10 cellular contexts compared by ENCODE assay signal in genomic region chr1:94299627-94300552, GRCh38.
DNase-seq lines count a peak whose midpoint lies in the region; ATAC-seq, FAIRE-seq and TF ChIP-seq lines count a peak whose summit lies in the region.
"Had no signal": no experiment of that assay in that cellular context is flagged by ENCODE, and none has a peak within 500 bp of the region (broad histone marks: within the 10 kb centered on the region; RNA-seq: fewer than 3 reads in every experiment).

No MANE protein-coding gene starts in this region.

- TF ChIP-seq EP300 in tibial nerve (IDR thresholded peaks at IDR 0.05), result no peak

- no peaks in the 10 kb centered on the region for H3K79me2 ChIP-seq in mammary epithelial cell (ENCODE audit: insufficient read depth, low read length)

- H4K5ac ChIP-seq in IMR-90 (ENCODE audit: low read depth, low read length), result peak overlapping the region; percentile 9

- BruUV-seq in IMR-90 (replicated peaks; lab: Mats Ljungman, UMichigan), result no TSS peak
- no TSS peak for BruUV-seq in mammary epithelial cell (replicated peaks; lab: Mats Ljungman, UMichigan)

- CTCF ChIA-PET in IMR-90 (lab: Yijun Ruan, JAX) (interaction anchor here (1.2 kb wide), 1 partner anchor 26 kb away, joined by 5 read pairs; no protein-coding TSS in a partner anchor), mammary epithelial cell (lab: Charles Lee; ENCODE audit: low non-redundant PET) (no interaction called here)

- intact Hi-C loops in IMR-90 (cut with micrococcal nuclease), result no loop called here
- intact Hi-C loops in mammary epithelial cell (cut with micrococcal nuclease), result loop anchor here (1.0 to 2.0 kb wide), 4 partner anchors 25 to 63 kb away; partner anchors contain the start of gene ARHGAP29
- intact Hi-C loops in kidney (cut with DNase I), result no loop called here

- no peaks in the 10 kb centered on the region for H3K27me3 ChIP-seq in IMR-90 (ENCODE audit: control insufficient read depth, insufficient read depth, low read length)
- H3K27me3 ChIP-seq in mammary epithelial cell (ENCODE audit: insufficient read depth, low read length), result no peaks in the 10 kb centered on the region
- H3K27me3 ChIP-seq in tibial nerve, result no peaks in the 10 kb centered on the region

- peak overlapping the region in 1 of 2 experiments; percentile 68; a peak in 2 of 4 replicates for H4K8ac ChIP-seq in IMR-90 (ENCODE audit: low read depth in 2 of 2, low read length in 2 of 2)

- H3K18ac ChIP-seq in IMR-90 (ENCODE audit: low read depth, low read length), result peak overlapping the region; percentile 34; the same call in 1 of the 2 replicates

- peak overlapping the region; percentile 51; the same call in 1 of the 2 replicates for H2BK120ac ChIP-seq in IMR-90 (ENCODE audit: low read depth, low read length)

- dilution Hi-C loops in IMR-90 (cut with HindIII; ENCODE audit: low sequenced_read_pairs, unreplicated experiment) (no loop called here), mammary epithelial cell (cut with HindIII; ENCODE audit: low sequenced_read_pairs) (loop anchor here (5.0 kb wide), 1 partner anchor 43 kb away; no protein-coding TSS in a partner anchor)

- H4K91ac ChIP-seq in IMR-90 (ENCODE audit: insufficient read depth, low read depth, low read length), result no peak overlapping the region; the same call in 1 of the 2 replicates

- H3K27ac ChIP-seq in IMR-90 (ENCODE audit: insufficient read depth, low read length) (no peak overlapping the region), mammary epithelial cell (ENCODE audit: insufficient read depth, low read depth, low read length) (peak overlapping the region; percentile 70), kidney (ENCODE audit: low read depth in 2 of 2, low read length in 2 of 2) (peak overlapping the region; percentile 83 to 84), tibial nerve (peak overlapping the region; percentile 39 to 78 (median 68))

- TF ChIP-seq CTCF in IMR-90 (conservative IDR thresholded peaks at IDR 0.05; ENCODE audit: low read depth, low read length) (no peak), mammary epithelial cell (conservative IDR thresholded peaks at IDR 0.05 in 1 of 2, IDR thresholded peaks at IDR 0.05 in 1 of 2; ENCODE audit: extremely low read depth in 1 of 2, insufficient read depth in 1 of 2, low read depth in 1 of 2, low read length in 2 of 2) (no peak), kidney (IDR thresholded peaks at IDR 0.05; ENCODE audit: borderline replicate concordance, extremely low read depth, insufficient read depth) (no peak), tibial nerve (IDR thresholded peaks at IDR 0.05) (no peak)

- H2AK5ac ChIP-seq in IMR-90 (ENCODE audit: low read depth, low read length), result peak overlapping the region; percentile 61; the same call in 1 of the 2 replicates

- no peak overlapping the region for H3K56ac ChIP-seq in IMR-90 (ENCODE audit: extremely low read depth, insufficient read depth, low read length)

- H3K4ac ChIP-seq in IMR-90 (ENCODE audit: low read depth, low read length), result peak overlapping the region; percentile 4; the same call in 1 of the 2 replicates

- no peaks in the 10 kb centered on the region for H3K36me3 ChIP-seq in IMR-90 (ENCODE audit: control insufficient read depth, insufficient read depth, low read length)
- H3K36me3 ChIP-seq in mammary epithelial cell (ENCODE audit: insufficient read depth, low read length), result no peaks in the 10 kb centered on the region
- no peaks in the 10 kb centered on the region for H3K36me3 ChIP-seq in kidney (ENCODE audit: control insufficient read depth in 1 of 2, insufficient read depth in 2 of 2, low read length in 2 of 2)
- H3K36me3 ChIP-seq in tibial nerve, result no peaks in the 10 kb centered on the region
- H3K36me3 ChIP-seq: HAP-1 had no signal

- no peak for FAIRE-seq in kidney (lab: Jason Lieb, UNC)

- H2AFZ ChIP-seq in IMR-90 (replicated peaks; ENCODE audit: low read length, poor library complexity) (peak overlapping the region; percentile 48), mammary epithelial cell (ENCODE audit: low read depth, low read length) (peak overlapping the region; percentile 5)

- peak overlapping the region; percentile 22; the same call in 1 of the 2 replicates for H3K23ac ChIP-seq in IMR-90 (ENCODE audit: low read depth, low read length)

- H3K14ac ChIP-seq in IMR-90 (replicated peaks; ENCODE audit: low read depth, low read length), result peak overlapping the region; percentile 2; the same call in 1 of the 2 replicates

- H3K79me1 ChIP-seq in IMR-90 (ENCODE audit: low read depth in 1 of 2, low read length in 2 of 2), result no peaks in the 10 kb centered on the region

- no peak overlapping the region for H2BK5ac ChIP-seq in IMR-90 (ENCODE audit: low read depth, low read length, poor library complexity, severe bottlenecking)

- no peak overlapping the region for H2AK9ac ChIP-seq in IMR-90 (replicated peaks; ENCODE audit: low read depth, low read length, poor library complexity)

- DNase-seq in IMR-90 (peak; percentile 49), mammary epithelial cell (peak; percentile 96), kidney (no peak), tibial nerve (ENCODE audit: low spot score in 2 of 2) (no peak), HuH-7 (ENCODE audit: low spot score) (no peak), erythroblast (lab: John Stamatoyannopoulos, UW) (no peak), NCI-H774 (lab: John Stamatoyannopoulos, UW) (no peak)
- DNase-seq in stimulated activated CD4-positive, alpha-beta T cell treated with anti-CD3 and anti-CD28 coated beads, Interleukin-15, amount 100 ng/mL, for 24 hours, result no peak
- DNase-seq: central memory CD4-positive, alpha-beta T cell had no signal

- H3K4me1 ChIP-seq in IMR-90 (ENCODE audit: control insufficient read depth, insufficient read depth, low read length) (peaks cover 10% of the 10 kb centered on the region), mammary epithelial cell (ENCODE audit: insufficient read depth, low read length) (peaks cover 44% of the 10 kb centered on the region), kidney (ENCODE audit: control insufficient read depth in 1 of 2, insufficient read depth in 1 of 2, low read depth in 1 of 2, low read length in 2 of 2) (peaks cover 23 to 26% of the 10 kb centered on the region in 2 donors), tibial nerve (peaks cover 0 to 66% (median 16%) of the 10 kb centered on the region in 4 donors)
- H3K4me1 ChIP-seq: HAP-1 had no signal

- peak overlapping the region; percentile 79; the same call in 2 of the 3 replicates for H2BK15ac ChIP-seq in IMR-90 (ENCODE audit: low read depth, low read length)

- ATAC-seq in IMR-90 (ENCODE audit: low read depth), result peak; percentile 19; the same call in 1 of the 2 replicates

- H3K4me3 ChIP-seq in IMR-90 (ENCODE audit: insufficient read depth, low read depth, low read length), result no peak overlapping the region
- H3K4me3 ChIP-seq in mammary epithelial cell (replicated peaks in 1 of 3; ENCODE audit: insufficient read depth in 1 of 3, low read depth in 2 of 3, low read length in 3 of 3), result no peak overlapping the region
- H3K4me3 ChIP-seq in kidney (ENCODE audit: low read length in 2 of 2), result no peak overlapping the region
- H3K4me3 ChIP-seq in tibial nerve, result no peak overlapping the region
- H3K4me3 ChIP-seq: HAP-1 had no signal

- POLR2A ChIA-PET in IMR-90 (lab: Charles Lee; ENCODE audit: unreplicated experiment), result no interaction called here

- H3K9me3 ChIP-seq in IMR-90 (ENCODE audit: control insufficient read depth, insufficient read depth, low read length), result no peaks in the 10 kb centered on the region
- H3K9me3 ChIP-seq in mammary epithelial cell (replicated peaks; ENCODE audit: insufficient read depth, low read length), result no peaks in the 10 kb centered on the region
- no peaks in the 10 kb centered on the region for H3K9me3 ChIP-seq in kidney (ENCODE audit: control insufficient read depth in 1 of 2, low read length in 2 of 2)
- no peaks in the 10 kb centered on the region for H3K9me3 ChIP-seq in tibial nerve
- H3K9me3 ChIP-seq: HAP-1 had no signal

- H3K9me1 ChIP-seq in IMR-90 (ENCODE audit: insufficient read depth, low read length), result no peaks in the 10 kb centered on the region; the same call in 1 of the 2 replicates

- H4K20me1 ChIP-seq in IMR-90 (ENCODE audit: insufficient read depth, low read length), result no peaks in the 10 kb centered on the region
- H4K20me1 ChIP-seq in mammary epithelial cell (ENCODE audit: insufficient read depth, low read length), result no peaks in the 10 kb centered on the region

- in situ Hi-C loops in IMR-90 (cut with MboI; ENCODE audit: low sequenced_read_pairs), result no loop called here
- in situ Hi-C loops in mammary epithelial cell (cut with MboI; ENCODE audit: low sequenced_read_pairs in 2 of 2), result no loop called here

- H3K4me2 ChIP-seq in IMR-90 (ENCODE audit: low read depth, low read length) (peak overlapping the region; percentile 10; the same call in 1 of the 2 replicates), mammary epithelial cell (ENCODE audit: insufficient read depth, low read depth, low read length) (peak overlapping the region; percentile 51)

- WGBS in IMR-90 (ENCODE audit: extremely low coverage in 2 of 2, insufficient read length in 1 of 2), 2 experiments, result 50 to 100% methylated on average over 1 of the region's 6 CpGs
- 41% methylated on average over 4 of the region's 6 CpGs for WGBS in mammary epithelial cell (ENCODE audit: low coverage, missing lambda C conversion rate)
- 52 to 53% methylated on average over 6 of the region's 6 CpGs for WGBS in tibial nerve, 2 donors

- H3K9ac ChIP-seq in IMR-90 (ENCODE audit: low read depth, low read length) (no peak overlapping the region), mammary epithelial cell (ENCODE audit: insufficient read depth, low read length) (peak overlapping the region; percentile 23), kidney (ENCODE audit: low read length in 2 of 2) (no peak overlapping the region)

- no peak for TF ChIP-seq RAD21 in IMR-90 (IDR thresholded peaks at IDR 0.05; ENCODE audit: low read length)

- TF ChIP-seq POLR2A in IMR-90 (IDR thresholded peaks at IDR 0.05; ENCODE audit: low read depth, low read length), result no peak
- TF ChIP-seq POLR2A in tibial nerve (IDR thresholded peaks at IDR 0.05), result no peak
- TF ChIP-seq POLR2A in erythroblast (IDR thresholded peaks at IDR 0.05; ENCODE audit: low read length), result no peak

- H2BK20ac ChIP-seq in IMR-90 (ENCODE audit: low read depth, low read length), result peak overlapping the region; percentile 33; the same call in 1 of the 2 replicates

TF ChIP-seq in IMR-90, 13 proteins besides CTCF, POLR2A, EP300 and RAD21:
- TF ChIP-seq FOS (IDR thresholded peaks at IDR 0.05; ENCODE audit: low read depth, low read length) (peak; percentile 14; the same call in 1 of the 2 replicates), MXI1 (IDR thresholded peaks at IDR 0.05; ENCODE audit: borderline replicate concordance, low read depth, low read length) (no peak)
TF ChIP-seq in IMR-90: peak in this region for 1.

Comparison
In these comparisons a context has a peak if more than half of its experiments do, and no peak if none do; other contexts are left out.
1. DNase-seq: peak in IMR-90 (single experiment) and mammary epithelial cell (single experiment); none in kidney (single experiment), tibial nerve (0 of 2), HuH-7 (single experiment), erythroblast (0 of 2), stimulated activated CD4-positive, alpha-beta T cell treated with anti-CD3 and anti-CD28 coated beads, Interleukin-15, amount 100 ng/mL, for 24 hours (single experiment) and NCI-H774 (single experiment).